ENCODE assay signal across 8 cellular contexts in genomic region chr2:70258532-70258875, GRCh38. TPM values are rescaled to one million over a fixed set of nuclear protein-coding genes. Genes with fewer than 3 reads are reported as not detected.
DNase-seq lines count a peak whose midpoint lies in the region; ATAC-seq and TF ChIP-seq lines count a peak whose summit lies in the region.

No MANE protein-coding gene starts in this region.

- ATAC-seq in psoas muscle = peak; percentile 45 to 61 (median 58)
- ATAC-seq in HG03025 (IDR thresholded peaks at IDR 0.05; ENCODE audit: low FRiP score, unreplicated experiment) = no peak

- peaks cover 3% of the 10 kb centered on the region; the same call in 1 of the 2 replicates for H3K4me1 ChIP-seq in HUES64 (ENCODE audit: insufficient read depth, low read length)
- H3K4me1 ChIP-seq in psoas muscle = peaks cover 38% of the 10 kb centered on the region

- H3K36me3 ChIP-seq in HUES64 (ENCODE audit: insufficient read depth, low read length) (peaks cover 29% of the 10 kb centered on the region), psoas muscle (ENCODE audit: insufficient read depth in 1 of 2, low read depth in 1 of 2) (peaks cover 0 to 21% of the 10 kb centered on the region in 2 donors)

- intact Hi-C loops in psoas muscle (cut with DNase I) = loop anchor here in 1 of 2 donors (5.0 kb wide), 1 partner anchor 34 kb away; the partner anchor contains the start of gene SNRPG

- H3K9me3 ChIP-seq in HUES64 (ENCODE audit: insufficient read depth, low read depth, low read length) = no peaks in the 10 kb centered on the region
- no peaks in the 10 kb centered on the region for H3K9me3 ChIP-seq in psoas muscle

- H3K27me3 ChIP-seq in HUES64 (ENCODE audit: insufficient read depth, low read length) (no peaks in the 10 kb centered on the region), psoas muscle (ENCODE audit: insufficient read depth in 3 of 3, low read length in 2 of 3) (no peaks in the 10 kb centered on the region)

- TF ChIP-seq CTCF in psoas muscle (IDR thresholded peaks at IDR 0.05) = no peak

- 11% methylated on average over 12 of the region's 12 CpGs for WGBS in HUES64
- 0 to 2% (median 2%) methylated on average over 11 to 12 of the region's 12 CpGs for WGBS in psoas muscle, 3 donors

- peak overlapping the region; percentile 74 for H3K4me3 ChIP-seq in HUES64 (ENCODE audit: low read length)
- H3K4me3 ChIP-seq in psoas muscle = peak overlapping the region; percentile 94

- DNase-seq in NCI-H82 (lab: John Stamatoyannopoulos, UW) = peak; percentile 58
- no peak for DNase-seq in NCI-H82 treated with DMSO at 0.1 percent for 48 hours (lab: John Stamatoyannopoulos, UW; ENCODE audit: unreplicated experiment)
- peak; percentile 47 for DNase-seq in hepatic stellate cell (ENCODE audit: low spot score)
- DNase-seq in psoas muscle = peak; percentile 80 to 94
- no peak for DNase-seq in 8988T

- peak overlapping the region; percentile 70 for H3K9ac ChIP-seq in HUES64 (ENCODE audit: low read depth, low read length)

- H3K27ac ChIP-seq in HUES64 (ENCODE audit: low read depth, low read length) = no peak overlapping the region
- H3K27ac ChIP-seq in angular gyrus (ENCODE audit: low read depth, low read length) = peak overlapping the region; percentile 89
- H3K27ac ChIP-seq in psoas muscle = peak overlapping the region; percentile 87

RNA-seq across cellular contexts. Expression of gene PCYOX1, which starts 0.6 kb away (rescaled TPM):
- polyA plus RNA-seq in HUES64 (2013, experiment 1 of 2) = 23.7 TPM
- polyA plus RNA-seq in HUES64 (2013, experiment 2 of 2) = 26.3 TPM
- total RNA-seq in psoas muscle = 10 to 100 TPM; 20.5 to 46.2 (median 32.1) TPM
- 10 to 100 TPM in 2 of 3 donors, 1 to 10 TPM in 1; 6.2 to 46.1 (median 11.9) TPM for polyA plus RNA-seq in psoas muscle

RNA-seq across cellular contexts. Expression of gene TIA1, which starts 10.1 kb away (rescaled TPM):
- 91.3 TPM for polyA plus RNA-seq in HUES64 (2013, experiment 1 of 2)
- polyA plus RNA-seq in HUES64 (2013, experiment 2 of 2) = 99.4 TPM
- total RNA-seq in psoas muscle = 10 to 100 TPM; 24.7 to 38.1 (median 29.7) TPM
- 10 to 100 TPM; 17.4 to 26.1 (median 23.4) TPM for polyA plus RNA-seq in psoas muscle

RNA-seq across cellular contexts. Expression of gene SNRPG, which starts 35.0 kb away (rescaled TPM):
- 224 TPM for polyA plus RNA-seq in HUES64 (2013, experiment 1 of 2)
- 264 TPM for polyA plus RNA-seq in HUES64 (2013, experiment 2 of 2)
- 100 to 1,000 TPM in 3 of 4 donors, 10 to 100 TPM in 1; 61.9 to 155 (median 127) TPM for total RNA-seq in psoas muscle
- 100 to 1,000 TPM; 160 to 252 (median 165) TPM for polyA plus RNA-seq in psoas muscle

RNA-seq across cellular contexts. Expression of gene FAM136A, which starts 43.4 kb away (rescaled TPM):
- 91.7 TPM for polyA plus RNA-seq in HUES64 (2013, experiment 1 of 2)
- polyA plus RNA-seq in HUES64 (2013, experiment 2 of 2) = 78.6 TPM
- 10 to 100 TPM; 14.1 to 28.0 (median 19.2) TPM for total RNA-seq in psoas muscle
- polyA plus RNA-seq in psoas muscle = 10 to 100 TPM; 26.7 to 74.5 (median 52.1) TPM

Comparison
In these comparisons a context has a peak if more than half of its experiments do, and no peak if none do; other contexts are left out.
1. DNase-seq: peak in NCI-H82 (single experiment), hepatic stellate cell (single experiment) and psoas muscle (2 of 2); none in NCI-H82 treated with DMSO at 0.1 percent for 48 hours (single experiment) and 8988T (single experiment).